ENCODE assay signal across 3 cellular contexts in genomic region chr4:159002950-159003349, GRCh38.
TF ChIP-seq lines count a peak whose summit lies in the region.

No MANE protein-coding gene starts in this region.

TF ChIP-seq in liver, 16 proteins besides CTCF, POLR2A, EP300 and RAD21:
- TF ChIP-seq ZBTB33 (IDR thresholded peaks at IDR 0.05) = no peak
- TF ChIP-seq RXRA (IDR thresholded peaks at IDR 0.05) = peak; percentile 37 to 57
- no peak for TF ChIP-seq TAF1 (conservative IDR thresholded peaks at IDR 0.05)
- TF ChIP-seq JUND (IDR thresholded peaks at IDR 0.05) = no peak
- no peak for TF ChIP-seq FOXA1 (IDR thresholded peaks at IDR 0.05)
- no peak for TF ChIP-seq ATF3 (IDR thresholded peaks at IDR 0.05)
- TF ChIP-seq YY1 (IDR thresholded peaks at IDR 0.05) = no peak
- no peak for TF ChIP-seq MAX (IDR thresholded peaks at IDR 0.05)
- TF ChIP-seq GABPA (IDR thresholded peaks at IDR 0.05 in 1 of 2, conservative IDR thresholded peaks at IDR 0.05 in 1 of 2) = no peak
- TF ChIP-seq FOXA2 (IDR thresholded peaks at IDR 0.05) = no peak
- peak; percentile 12 for TF ChIP-seq SP1 (IDR thresholded peaks at IDR 0.05)
- TF ChIP-seq HNF4G (IDR thresholded peaks at IDR 0.05) = no peak
- TF ChIP-seq EGR1 (IDR thresholded peaks at IDR 0.05; ENCODE audit: low read depth in 2 of 2) = no peak
- peak; percentile 23 to 32 for TF ChIP-seq HNF4A (conservative IDR thresholded peaks at IDR 0.05)
- TF ChIP-seq NR2F2 (IDR thresholded peaks at IDR 0.05) = peak; percentile 38

TF ChIP-seq in HepG2, 621 proteins besides CTCF, POLR2A, EP300 and RAD21 (continued from another document):
- no peak for TF ChIP-seq ZNF687 (CRISPR knock-in tag; IDR thresholded peaks at IDR 0.05)

TF ChIP-seq in K562, 482 proteins besides CTCF, POLR2A, EP300 and RAD21:
- TF ChIP-seq MGA (IDR thresholded peaks at IDR 0.05) (0 out of 2 replicates have a peak, but pooled peaks have one; percentile 0), VEZF1 (CRISPR knock-in tag; IDR thresholded peaks at IDR 0.05) (no peak), MCM7 (IDR thresholded peaks at IDR 0.05) (no peak), NFRKB (IDR thresholded peaks at IDR 0.05; ENCODE audit: low read depth) (peak; percentile 35; the same call in 1 of the 2 replicates), ZBTB40 (IDR thresholded peaks at IDR 0.05) (peak; percentile 53; the same call in 1 of the 2 replicates), ZBTB40 (CRISPR knock-in tag; IDR thresholded peaks at IDR 0.05) (no peak)
